In genomic region chr6:27374824-27375612, GRCh38 we compare ENCODE assay signal across 8 cellular contexts. TPM values are rescaled to one million over a fixed set of nuclear protein-coding genes. Genes with fewer than 3 reads are reported as not detected.
DNase-seq lines count a peak whose midpoint lies in the region; ATAC-seq, FAIRE-seq and TF ChIP-seq lines count a peak whose summit lies in the region.

No MANE protein-coding gene starts in this region.

- POLR2A ChIA-PET in AG04450 (lab: Yijun Ruan, JAX): no interaction called here
- POLR2A ChIA-PET in H1 (lab: Charles Lee; ENCODE audit: partially characterized antibody): interaction anchor here (0.6 to 1.1 kb wide), 3 partner anchors 13 to 107 kb away, joined by 3 to 4 read pairs (median 4); partner anchors contain the start of gene ZNF391

- H2BK12ac ChIP-seq in H1 (ENCODE audit: low read depth, low read length): no peak overlapping the region

- no peak for TF ChIP-seq RAD21 in H1 (IDR thresholded peaks at IDR 0.05 in 1 of 2, conservative IDR thresholded peaks at IDR 0.05 in 1 of 2; ENCODE audit: low read depth in 2 of 2, low read length in 2 of 2)

- no peaks in the 10 kb centered on the region for H4K20me1 ChIP-seq in H1 (replicated peaks in 1 of 2; ENCODE audit: control insufficient read depth in 1 of 2, insufficient read depth in 2 of 2, low read length in 2 of 2)

- peak overlapping the region; percentile 85 to 98 for H3K4me2 ChIP-seq in H1 (ENCODE audit: insufficient read depth in 1 of 2, low read depth in 2 of 2, low read length in 2 of 2)

- no peak overlapping the region for H2AK5ac ChIP-seq in H1 (ENCODE audit: low read depth, low read length)

- H3K4me3 ChIP-seq in AG04450 (ENCODE audit: low read depth, low read length) (peak overlapping the region; percentile 50), H1 (ENCODE audit: extremely low read depth in 1 of 4, insufficient read depth in 2 of 4, low read depth in 3 of 4, low read length in 4 of 4) (peak overlapping the region; percentile 77 to 94 (median 83)), lower lobe of right lung (peak overlapping the region; percentile 78)

- H3K36me3 ChIP-seq in H1 (ENCODE audit: control insufficient read depth in 2 of 4, insufficient read depth in 4 of 4, low read length in 3 of 4) (no peaks in the 10 kb centered on the region), lower lobe of right lung (no peaks in the 10 kb centered on the region)

- 0 out of 2 replicates have a peak overlapping the region, but pooled peaks have one; percentile 76 for H2AFZ ChIP-seq in H1 (ENCODE audit: low read length)

- H2BK5ac ChIP-seq in H1 (ENCODE audit: low read depth, low read length): peak overlapping the region; percentile 36; the same call in 1 of the 2 replicates

- no peaks in the 10 kb centered on the region for H3K79me2 ChIP-seq in H1 (ENCODE audit: control insufficient read depth in 1 of 2, insufficient read depth in 2 of 2, low read length in 2 of 2)

- TF ChIP-seq EP300 in H1 (IDR thresholded peaks at IDR 0.05; ENCODE audit: borderline replicate concordance in 1 of 2, low read depth in 2 of 2, low read length in 2 of 2): no peak

- H4K91ac ChIP-seq in H1 (replicated peaks; ENCODE audit: insufficient read length, low read length): no peak overlapping the region

- H3K23me2 ChIP-seq in H1 (ENCODE audit: low read depth, low read length): no peaks in the 10 kb centered on the region; the same call in 1 of the 2 replicates

- CTCF ChIA-PET in AG04450 (lab: Charles Lee) (no interaction called here), H1 (lab: Charles Lee; ENCODE audit: partially characterized antibody) (interaction anchor here (0.6 to 1.0 kb wide), 3 partner anchors 10 to 102 kb away, joined by 3 to 4 read pairs (median 3); no protein-coding TSS in a partner anchor)

- H3K56ac ChIP-seq in H1 (replicated peaks; ENCODE audit: insufficient read length, low read depth, low read length): no peak overlapping the region

- H3K18ac ChIP-seq in H1 (ENCODE audit: extremely low read depth, low read length): peak overlapping the region; percentile 56; the same call in 1 of the 2 replicates

- no peak overlapping the region for H3K14ac ChIP-seq in H1 (ENCODE audit: insufficient read length)

- TF ChIP-seq CTCF in AG04450 (IDR thresholded peaks at IDR 0.05; ENCODE audit: low read depth, low read length) (no peak), H1 (IDR thresholded peaks at IDR 0.05; ENCODE audit: control extremely low read depth in 1 of 3, insufficient read depth in 1 of 3, low read depth in 1 of 3, low read length in 3 of 3) (no peak), lower lobe of right lung (IDR thresholded peaks at IDR 0.05) (no peak)

- no peak for DNase-seq in AG04450 (ENCODE audit: low read depth, low spot score)
- peak; percentile 65 for DNase-seq in NCI-H2196 treated with DMSO at 0.1 percent for 48 hours (lab: John Stamatoyannopoulos, UW; ENCODE audit: unreplicated experiment)
- peak; percentile 19 to 54 for DNase-seq in activated CD8-positive, alpha-beta memory T cell treated with anti-CD3 and anti-CD28 coated beads for 4 hours (ENCODE audit: low read depth in 2 of 2)
- DNase-seq in H1 (ENCODE audit: low read depth in 1 of 2, low spot score in 2 of 2): peak; percentile 66 to 85
- DNase-seq in lower lobe of right lung: peak; percentile 87
- peak; percentile 61 to 75 for DNase-seq in stimulated activated CD4-positive, alpha-beta T cell treated with anti-CD3 and anti-CD28 coated beads, Interleukin-4, amount 100 ng/mL, for 4 hours
- no peak for DNase-seq in GM19240 (ENCODE audit: insufficient read length, low spot score)

- ATAC-seq in GM21723 (IDR thresholded peaks at IDR 0.05; ENCODE audit: unreplicated experiment) (peak; percentile 96), lower lobe of right lung (peak; percentile 98 to 100)

- H3K23ac ChIP-seq in H1 (ENCODE audit: insufficient read length): no peak overlapping the region

- 3% methylated on average over 26 of the region's 31 CpGs; no CpG with 5 or more reads in 1 of the 2 experiments for WGBS in H1 (ENCODE audit: extremely low coverage in 1 of 2, insufficient coverage in 1 of 2, insufficient read length in 1 of 2, insufficient replicate concordance in 2 of 2, low coverage in 1 of 2, low lambda C conversion rate in 2 of 2, missing lambda C conversion rate in 1 of 2), 2 experiments

- no peak overlapping the region for H2BK120ac ChIP-seq in H1 (replicated peaks; ENCODE audit: low read depth, low read length)

- H4K5ac ChIP-seq in H1 (ENCODE audit: insufficient read length, low read depth, low read length): no peak overlapping the region

- intact Hi-C loops in lower lobe of right lung (cut with DNase I): no loop called here

- no peak overlapping the region for H3K27ac ChIP-seq in AG04450 (ENCODE audit: low read depth, low read length)
- H3K27ac ChIP-seq in H1 (ENCODE audit: low read depth, low read length): no peak overlapping the region
- H3K27ac ChIP-seq in lower lobe of right lung: peak overlapping the region; percentile 82

- H2BK20ac ChIP-seq in H1 (ENCODE audit: low read length): no peak overlapping the region

- H3K4ac ChIP-seq in H1 (replicated peaks; ENCODE audit: insufficient read length, low read depth, low read length): no peak overlapping the region

- peak overlapping the region in 1 of 4 experiments; percentile 46; a peak in 2 of 7 replicates for H3K9ac ChIP-seq in H1 (replicated peaks in 1 of 4; ENCODE audit: extremely low read depth in 1 of 4, low read depth in 3 of 4, low read length in 3 of 4)

- peak in 1 of 2 experiments; percentile 40; a peak in 1 of 3 replicates for TF ChIP-seq POLR2A in H1 (IDR thresholded peaks at IDR 0.05; ENCODE audit: control extremely low read depth in 1 of 2, low read depth in 2 of 2, low read length in 2 of 2)

- H3K9me3 ChIP-seq in AG04450 (ENCODE audit: control insufficient read depth, insufficient read depth, low read length) (no peaks in the 10 kb centered on the region), H1 (ENCODE audit: insufficient read depth in 2 of 2, low read depth in 1 of 2, low read length in 1 of 2) (no peaks in the 10 kb centered on the region), lower lobe of right lung (no peaks in the 10 kb centered on the region)

- H3K27me3 ChIP-seq in AG04450 (ENCODE audit: control insufficient read depth, insufficient read depth, low read length) (peaks cover 6% of the 10 kb centered on the region), H1 (replicated peaks in 1 of 4; ENCODE audit: control insufficient read depth in 3 of 4, extremely low read depth in 1 of 4, insufficient read depth in 3 of 4, low read length in 3 of 4) (no peaks in the 10 kb centered on the region), lower lobe of right lung (ENCODE audit: low read depth) (peaks cover 3% of the 10 kb centered on the region)

- FAIRE-seq in H1 (lab: Jason Lieb, UNC): peak; percentile 97

- H2BK15ac ChIP-seq in H1 (ENCODE audit: low read length): no peak overlapping the region

- no peak overlapping the region for H4K8ac ChIP-seq in H1 (ENCODE audit: extremely low read depth, insufficient read depth, low read length)

- H3K4me1 ChIP-seq in H1 (replicated peaks in 1 of 4; ENCODE audit: control insufficient read depth in 3 of 4, insufficient read depth in 4 of 4, low read length in 3 of 4): peaks cover 0 to 8% (median 5%) of the 10 kb centered on the region in 4 experiments; a peak in 3 of 7 replicates
- peaks cover 10% of the 10 kb centered on the region for H3K4me1 ChIP-seq in lower lobe of right lung

- no peaks in the 10 kb centered on the region for H3K79me1 ChIP-seq in H1 (ENCODE audit: low read depth, low read length)

TF ChIP-seq in H1, 55 proteins besides CTCF, POLR2A, EP300 and RAD21 (continues in another document):
- TF ChIP-seq RNF2 (IDR thresholded peaks at IDR 0.05; ENCODE audit: borderline replicate concordance, low read depth, low read length, missing control alignments, poor library complexity, severe bottlenecking) (no peak), EZH2 (IDR thresholded peaks at IDR 0.05; ENCODE audit: low read depth, low read length, severe bottlenecking) (no peak), CTBP2 (IDR thresholded peaks at IDR 0.05; ENCODE audit: borderline replicate concordance, insufficient read depth, insufficient read length, low read length) (no peak), MAFK (IDR thresholded peaks at IDR 0.05; ENCODE audit: low read depth, low read length) (no peak), ASH2L (IDR thresholded peaks at IDR 0.05; ENCODE audit: low read length) (peak; percentile 86), CBX5 (IDR thresholded peaks at IDR 0.05; ENCODE audit: low read depth, low read length) (no peak), JUN (IDR thresholded peaks at IDR 0.05; ENCODE audit: low read depth, low read length) (no peak), CHD1 (IDR thresholded peaks at IDR 0.05; ENCODE audit: low read depth, low read length) (no peak), CEBPB (IDR thresholded peaks at IDR 0.05; ENCODE audit: low read depth, low read length) (no peak), HDAC2 (IDR thresholded peaks at IDR 0.05; ENCODE audit: borderline replicate concordance in 1 of 2, low read depth in 2 of 2, low read length in 2 of 2) (peak in 1 of 2 experiments; percentile 78; a peak in 1 of 4 replicates), SAP30 (IDR thresholded peaks at IDR 0.05; ENCODE audit: insufficient read depth, insufficient replicate concordance, low read length) (peak; percentile 59), KDM5A (IDR thresholded peaks at IDR 0.05; ENCODE audit: low read length) (no peak)

RNA-seq across cellular contexts. Expression of gene ZNF391, which starts 13.5 kb away (rescaled TPM):
- polyA plus RNA-seq in AG04450 (2011; rRNA removed): 0.62 and 1.2 TPM in 2 replicates
- 0.41 and 0.74 TPM in 2 replicates for polyA minus RNA-seq in AG04450 (2011; rRNA and poly(A)+ RNA removed)
- total RNA-seq in H1 (2021; fragmentation: NEBNext Ultra II Directional; extraction: Animal tissue kit (Norgen Biotek cat#: 25700)): 12.4 and 13.0 TPM in 2 replicates
- polyA plus RNA-seq in H1 (2011; rRNA removed): 3.4 and 4.8 TPM in 2 replicates
- 5.7 TPM for polyA plus RNA-seq in H1 (2011; cell fraction: cytosol; rRNA removed)
- polyA plus RNA-seq in H1 (2011; cell fraction: nucleus; rRNA removed): 1.8 TPM
- polyA plus RNA-seq in H1 (2012, experiment 1 of 2): 4.7 to 9.2 TPM (median 7.3 TPM) in 4 replicates
- polyA plus RNA-seq in H1 (2012, experiment 2 of 2): 0.71 TPM
- polyA plus RNA-seq in H1 (2013, experiment 1 of 2): 12.1 TPM
- 11.5 TPM for polyA plus RNA-seq in H1 (2013, experiment 2 of 2)
- polyA minus RNA-seq in H1 (2011; rRNA and poly(A)+ RNA removed): 2.8 and 3.1 TPM in 2 replicates
- polyA minus RNA-seq in H1 (2011; cell fraction: cytosol; rRNA and poly(A)+ RNA removed): 1.5 TPM
- polyA minus RNA-seq in H1 (2011; cell fraction: nucleus; rRNA and poly(A)+ RNA removed): 4.9 TPM
- total RNA-seq in lower lobe of right lung: 2.0 TPM

Comparison
In these comparisons a context has a peak if more than half of its experiments do, and no peak if none do; other contexts are left out.
1. DNase-seq: peak in NCI-H2196 treated with DMSO at 0.1 percent for 48 hours (single experiment), activated CD8-positive, alpha-beta memory T cell treated with anti-CD3 and anti-CD28 coated beads for 4 hours (2 of 2), H1 (2 of 2), lower lobe of right lung (single experiment) and stimulated activated CD4-positive, alpha-beta T cell treated with anti-CD3 and anti-CD28 coated beads, Interleukin-4, amount 100 ng/mL, for 4 hours (2 of 2); none in AG04450 (single experiment) and GM19240 (single experiment).
2. Peak in every context shown above with its lines, with median percentiles within 50 percentile points of each other: H3K4me3 ChIP-seq.